21 cellular contexts compared by ENCODE assay signal in genomic region chr18:13315000-13315399, GRCh38.
A peak's percentile ranks its signal among the peaks of the same experiment; 100 is the strongest.
DNase-seq lines count a peak whose midpoint lies in the region; ATAC-seq and TF ChIP-seq lines count a peak whose summit lies in the region.
"Had no signal": no experiment of that assay in that cellular context is flagged by ENCODE, and none has a peak within 500 bp of the region (broad histone marks: within the 10 kb centered on the region; RNA-seq: fewer than 3 reads in every experiment).

No MANE protein-coding gene starts in this region.

- H3K27ac Mint-ChIP-seq in stimulated activated naive B cell treated with anti-CD40 and anti-IgM and Interleukin-4, amounts not matched to agents 10 μg/mL and 1 μg/mL and 100 μg/mL, for 72 hours = peak overlapping the region; percentile 15
- H3K27ac Mint-ChIP-seq in activated naive CD4-positive, alpha-beta T cell treated with anti-CD3 and anti-CD28 coated beads, Interleukin-2, amount 50 U/mL, for 72 hours = no peak overlapping the region
- H3K27ac Mint-ChIP-seq: CD8-positive, alpha-beta T cell; HFFc6 had no signal

- peaks cover 3 to 11% of the 10 kb centered on the region in 2 donors for H3K4me1 Mint-ChIP-seq in stimulated activated naive B cell treated with anti-CD40 and anti-IgM and Interleukin-4, amounts not matched to agents 10 μg/mL and 1 μg/mL and 100 μg/mL, for 72 hours

- WGBS in right lobe of liver (ENCODE audit: insufficient coverage, low coverage, low lambda C conversion rate, missing lambda C conversion rate) = 13% methylated on average over 2 of the region's 2 CpGs

- TF ChIP-seq POLR2A in right lobe of liver (IDR thresholded peaks at IDR 0.05) = no peak

- H3K27me3 ChIP-seq in BLaER1 (no peaks in the 10 kb centered on the region), right lobe of liver (no peaks in the 10 kb centered on the region)
- H3K27me3 ChIP-seq: BE2C had no signal

- peak in 2 of 3 donors; percentile 78 to 79 for DNase-seq in right lobe of liver
- DNase-seq in stimulated activated naive B cell treated with anti-CD40 and anti-IgM and Interleukin-4, amounts not matched to agents 10 μg/mL and 1 μg/mL and 100 μg/mL, for 72 hours = no peak
- no peak for DNase-seq in activated naive CD4-positive, alpha-beta T cell treated with anti-CD3 and anti-CD28 coated beads, Interleukin-2, amount 50 U/mL, for 72 hours (ENCODE audit: low spot score in 2 of 2)
- DNase-seq: 8988T; ACHN; AML-193; BE2C; Caco-2; CD4-positive, CD25-positive, alpha-beta regulatory T cell; CD8-positive, alpha-beta T cell; DMS153; DND-41; GOT3; HFFc6 had no signal

- H3K27ac ChIP-seq in BLaER1 = peak overlapping the region; percentile 80
- peak overlapping the region; percentile 92 for H3K27ac ChIP-seq in KOPT-K1 (ENCODE audit: low read depth, low read length, poor library complexity, severe bottlenecking)
- H3K27ac ChIP-seq in right lobe of liver = peak overlapping the region in 1 of 3 donors; percentile 70
- H3K27ac ChIP-seq: A549, C4-2B had no signal

- peaks cover 36% of the 10 kb centered on the region for H3K9me3 ChIP-seq in BLaER1
- peaks cover 25% of the 10 kb centered on the region for H3K9me3 ChIP-seq in KOPT-K1 (ENCODE audit: insufficient read depth, low read length, poor library complexity, severe bottlenecking)
- H3K9me3 ChIP-seq in right lobe of liver = no peaks in the 10 kb centered on the region
- H3K9me3 ChIP-seq: BE2C had no signal

- H3K4me3 Mint-ChIP-seq in stimulated activated naive B cell treated with anti-CD40 and anti-IgM and Interleukin-4, amounts not matched to agents 10 μg/mL and 1 μg/mL and 100 μg/mL, for 72 hours = no peak overlapping the region
- H3K4me3 Mint-ChIP-seq: CD4-positive, CD25-positive, alpha-beta regulatory T cell; CD8-positive, alpha-beta T cell; HFFc6 had no signal

- H3K36me3 Mint-ChIP-seq in stimulated activated naive B cell treated with anti-CD40 and anti-IgM and Interleukin-4, amounts not matched to agents 10 μg/mL and 1 μg/mL and 100 μg/mL, for 72 hours = peaks cover 6 to 13% of the 10 kb centered on the region in 2 donors
- peaks cover 20 to 33% of the 10 kb centered on the region in 2 donors for H3K36me3 Mint-ChIP-seq in activated naive CD4-positive, alpha-beta T cell treated with anti-CD3 and anti-CD28 coated beads, Interleukin-2, amount 50 U/mL, for 72 hours

- ATAC-seq in right lobe of liver (peak in 3 of 4 donors; percentile 39 to 69 (median 46)), HG02763 (IDR thresholded peaks at IDR 0.05; ENCODE audit: unreplicated experiment) (no peak), esophagus mucosa (no peak)
- no peak for ATAC-seq in stimulated activated naive B cell treated with anti-CD40 and anti-IgM and Interleukin-4, amounts not matched to agents 10 μg/mL and 1 μg/mL and 100 μg/mL, for 72 hours (replicated peaks)
- ATAC-seq in activated naive CD4-positive, alpha-beta T cell treated with anti-CD3 and anti-CD28 coated beads, Interleukin-2, amount 50 U/mL, for 72 hours = no peak
- ATAC-seq: A549; CD8-positive, alpha-beta T cell had no signal

- no peak for TF ChIP-seq CTCF in right lobe of liver (IDR thresholded peaks at IDR 0.05)

- H3K36me3 ChIP-seq in BLaER1 (peaks cover 70% of the 10 kb centered on the region), KOPT-K1 (ENCODE audit: insufficient read depth, low read length) (peaks cover 10% of the 10 kb centered on the region), right lobe of liver (no peaks in the 10 kb centered on the region)
- H3K36me3 ChIP-seq: BE2C, HAP-1 had no signal

- no peaks in the 10 kb centered on the region for H4K20me1 ChIP-seq in BLaER1

- H3K9ac ChIP-seq in BLaER1 = no peak overlapping the region

- peaks cover 16 to 17% of the 10 kb centered on the region in 2 donors for H3K9me3 Mint-ChIP-seq in stimulated activated naive B cell treated with anti-CD40 and anti-IgM and Interleukin-4, amounts not matched to agents 10 μg/mL and 1 μg/mL and 100 μg/mL, for 72 hours
- H3K9me3 Mint-ChIP-seq in activated naive CD4-positive, alpha-beta T cell treated with anti-CD3 and anti-CD28 coated beads, Interleukin-2, amount 50 U/mL, for 72 hours = peaks cover 12 to 29% of the 10 kb centered on the region in 2 donors

- peak overlapping the region; percentile 19; the same call in 1 of the 2 replicates for H3K4me3 ChIP-seq in BLaER1
- H3K4me3 ChIP-seq in right lobe of liver = no peak overlapping the region
- H3K4me3 ChIP-seq: A549, HAP-1 had no signal

- intact Hi-C loops in right lobe of liver (cut with DNase I) = no loop called here

- no peaks in the 10 kb centered on the region for H3K27me3 Mint-ChIP-seq in stimulated activated naive B cell treated with anti-CD40 and anti-IgM and Interleukin-4, amounts not matched to agents 10 μg/mL and 1 μg/mL and 100 μg/mL, for 72 hours
- H3K27me3 Mint-ChIP-seq: CD4-positive, CD25-positive, alpha-beta regulatory T cell had no signal

- H3K4me2 ChIP-seq in BLaER1 = peak overlapping the region; percentile 82
- H3K4me2 ChIP-seq: A549 had no signal

- H3K4me1 ChIP-seq in BLaER1 (peaks cover 72% of the 10 kb centered on the region), right lobe of liver (peaks cover 0 to 44% (median 7%) of the 10 kb centered on the region in 4 donors)
- H3K4me1 ChIP-seq: A549, BE2C, Caco-2, HAP-1 had no signal

Comparison
In these comparisons a context has a peak if more than half of its experiments do, and no peak if none do; other contexts are left out.
1. ATAC-seq: peak in right lobe of liver (3 of 4); none in stimulated activated naive B cell treated with anti-CD40 and anti-IgM and Interleukin-4, amounts not matched to agents 10 μg/mL and 1 μg/mL and 100 μg/mL, for 72 hours (0 of 2), activated naive CD4-positive, alpha-beta T cell treated with anti-CD3 and anti-CD28 coated beads, Interleukin-2, amount 50 U/mL, for 72 hours (0 of 2), HG02763 (single experiment) and esophagus mucosa (single experiment).
2. DNase-seq: peak in right lobe of liver (2 of 3); none in stimulated activated naive B cell treated with anti-CD40 and anti-IgM and Interleukin-4, amounts not matched to agents 10 μg/mL and 1 μg/mL and 100 μg/mL, for 72 hours (single experiment) and activated naive CD4-positive, alpha-beta T cell treated with anti-CD3 and anti-CD28 coated beads, Interleukin-2, amount 50 U/mL, for 72 hours (0 of 2).